In genomic region chr6:121260651-121261102, GRCh38 we compare ENCODE assay signal across 18 cellular contexts.
A peak's percentile ranks its signal among the peaks of the same experiment; 100 is the strongest.
DNase-seq lines count a peak whose midpoint lies in the region; ATAC-seq, FAIRE-seq and TF ChIP-seq lines count a peak whose summit lies in the region.
"Had no signal": no experiment of that assay in that cellular context is flagged by ENCODE, and none has a peak within 500 bp of the region (broad histone marks: within the 10 kb centered on the region; RNA-seq: fewer than 3 reads in every experiment).

No MANE protein-coding gene starts in this region.

- POLR2A ChIA-PET in SK-N-SH (lab: Yijun Ruan, JAX): no interaction called here

- no peak for TF ChIP-seq RAD21 in SK-N-SH (IDR thresholded peaks at IDR 0.05; ENCODE audit: low read length)

- H2AFZ ChIP-seq in SK-N-SH (ENCODE audit: low read depth): no peak overlapping the region

- TF ChIP-seq EP300 in upper lobe of left lung (IDR thresholded peaks at IDR 0.05): no peak
- no peak for TF ChIP-seq EP300 in SK-N-SH (IDR thresholded peaks at IDR 0.05; ENCODE audit: borderline replicate concordance in 1 of 2, low read depth in 1 of 2, low read length in 1 of 2)

- no peaks in the 10 kb centered on the region for H3K36me3 ChIP-seq in heart right ventricle
- peaks cover 0 to 2% (median 0%) of the 10 kb centered on the region in 4 donors for H3K36me3 ChIP-seq in upper lobe of left lung
- no peaks in the 10 kb centered on the region for H3K36me3 ChIP-seq in SK-N-SH (replicated peaks in 1 of 2; ENCODE audit: control insufficient read depth in 1 of 2, insufficient read depth in 2 of 2, low read length in 1 of 2)
- H3K36me3 ChIP-seq: tibial artery had no signal

- in situ Hi-C loops in astrocyte of the spinal cord (cut with HindIII; ENCODE audit: low sequenced_read_pairs): no loop called here

- TF ChIP-seq CTCF in astrocyte of the spinal cord (IDR thresholded peaks at IDR 0.05; ENCODE audit: low read depth, low read length) (no peak), heart right ventricle (IDR thresholded peaks at IDR 0.05) (no peak), upper lobe of left lung (IDR thresholded peaks at IDR 0.05) (no peak), SK-N-SH (IDR thresholded peaks at IDR 0.05) (no peak)

- H3K4me1 ChIP-seq in heart right ventricle (peaks cover 0 to 9% (median 0%) of the 10 kb centered on the region in 9 donors), upper lobe of left lung (no peaks in the 10 kb centered on the region), SK-N-SH (ENCODE audit: control insufficient read depth in 1 of 2, insufficient read depth in 2 of 2, low read depth in 1 of 2, low read length in 1 of 2) (no peaks in the 10 kb centered on the region)
- H3K4me1 ChIP-seq: body of pancreas, tibial artery had no signal

- H3K79me2 ChIP-seq in SK-N-SH (ENCODE audit: insufficient read depth): no peaks in the 10 kb centered on the region

- peak overlapping the region in 3 of 10 donors; percentile 1 to 63 (median 60) for H3K27ac ChIP-seq in heart right ventricle
- H3K27ac ChIP-seq in upper lobe of left lung: no peak overlapping the region
- no peak overlapping the region for H3K27ac ChIP-seq in SK-N-SH (ENCODE audit: low read depth in 2 of 2, low read length in 1 of 2)
- H3K27ac ChIP-seq: 22Rv1, body of pancreas, epithelial cell of prostate, skin epidermis, tibial artery had no signal

- H3K9me3 ChIP-seq in heart right ventricle: peaks cover 0 to 36% (median 12%) of the 10 kb centered on the region in 11 donors
- peaks cover 5 to 14% (median 10%) of the 10 kb centered on the region in 4 donors for H3K9me3 ChIP-seq in upper lobe of left lung
- H3K9me3 ChIP-seq in SK-N-SH: no peaks in the 10 kb centered on the region

- H3K27me3 ChIP-seq in heart right ventricle: no peaks in the 10 kb centered on the region
- no peaks in the 10 kb centered on the region for H3K27me3 ChIP-seq in upper lobe of left lung
- H3K27me3 ChIP-seq in SK-N-SH (ENCODE audit: insufficient read depth): no peaks in the 10 kb centered on the region
- H3K27me3 ChIP-seq: body of pancreas, tibial artery had no signal

- H4K20me1 ChIP-seq in SK-N-SH (ENCODE audit: insufficient read depth): no peaks in the 10 kb centered on the region

- H3K9me2 ChIP-seq in SK-N-SH: no peaks in the 10 kb centered on the region

- TF ChIP-seq POLR2A in upper lobe of left lung (IDR thresholded peaks at IDR 0.05): no peak
- no peak for TF ChIP-seq POLR2A in H54 (IDR thresholded peaks at IDR 0.05; ENCODE audit: low read depth, low read length)

- FAIRE-seq in H54 (lab: Jason Lieb, UNC): no peak
- FAIRE-seq: H1 had no signal

- H3K4me3 ChIP-seq in astrocyte of the spinal cord (ENCODE audit: low read depth, low read length): no peak overlapping the region
- no peak overlapping the region for H3K4me3 ChIP-seq in heart right ventricle
- H3K4me3 ChIP-seq in upper lobe of left lung: no peak overlapping the region
- H3K4me3 ChIP-seq in SK-N-SH (ENCODE audit: low read depth in 2 of 2, low read length in 1 of 2): no peak overlapping the region
- H3K4me3 ChIP-seq: body of pancreas, skin epidermis, tibial artery had no signal

- WGBS in heart right ventricle, 2 donors: 47 to 55% methylated on average over 9 of the region's 9 CpGs
- 100% methylated on average over 6 of the region's 9 CpGs; no CpG with 5 or more reads in 1 of the 2 donors for WGBS in upper lobe of left lung, 2 donors
- 80% methylated on average over 2 of the region's 9 CpGs for WGBS in SK-N-SH (ENCODE audit: low lambda C conversion rate)

- H3K4me2 ChIP-seq in SK-N-SH: no peak overlapping the region

- DNase-seq in NCI-H82 (lab: John Stamatoyannopoulos, UW): peak; percentile 32
- no peak for DNase-seq in NCI-H82 treated with DMSO at 0.1 percent for 48 hours (lab: John Stamatoyannopoulos, UW; ENCODE audit: unreplicated experiment)
- peak; percentile 56 for DNase-seq in astrocyte of the spinal cord (ENCODE audit: low read depth, low spot score)
- DNase-seq in heart right ventricle: peak; percentile 42 to 59
- DNase-seq in upper lobe of left lung: no peak
- DNase-seq in SK-N-SH: no peak
- no peak for DNase-seq in H54 (ENCODE audit: insufficient read length, low spot score)
- DNase-seq in NCI-H226: no peak
- DNase-seq: Calu3, immature natural killer cell, NCI-H1436 treated with DMSO at 0.1 percent for 48 hours, NCI-H69, tibial artery had no signal

- ATAC-seq in heart right ventricle: peak; percentile 69 to 98 (median 92)
- ATAC-seq in upper lobe of left lung (ENCODE audit: low FRiP score in 2 of 2): peak; percentile 40 to 72
- ATAC-seq: body of pancreas had no signal

- no peaks in the 10 kb centered on the region for H3F3A ChIP-seq in SK-N-SH (replicated peaks; ENCODE audit: insufficient read depth)

- CTCF ChIA-PET in SK-N-SH (lab: Yijun Ruan, JAX): interaction anchor here (1.4 kb wide), 1 partner anchor 44 kb away, joined by 3 read pairs; no protein-coding TSS in a partner anchor

- intact Hi-C loops in heart right ventricle (cut with DNase I): no loop called here

- H3K9ac ChIP-seq in SK-N-SH: no peak overlapping the region

TF ChIP-seq in SK-N-SH, 30 proteins besides CTCF, POLR2A, EP300 and RAD21:
- TF ChIP-seq NRF1 (IDR thresholded peaks at IDR 0.05; ENCODE audit: low read depth, low read length): no peak
- TF ChIP-seq TCF12 (IDR thresholded peaks at IDR 0.05): no peak
- TF ChIP-seq PBX3 (IDR thresholded peaks at IDR 0.05): no peak
- no peak for TF ChIP-seq RCOR1 (IDR thresholded peaks at IDR 0.05; ENCODE audit: low read length)
- TF ChIP-seq FOXJ3 (CRISPR knock-in tag; IDR thresholded peaks at IDR 0.05): no peak
- TF ChIP-seq YY1 (IDR thresholded peaks at IDR 0.05; ENCODE audit: low read depth): no peak
TF ChIP-seq in SK-N-SH: peak in this region for 0.

Comparison
In these comparisons a context has a peak if more than half of its experiments do, and no peak if none do; other contexts are left out.
1. DNase-seq: peak in NCI-H82 (single experiment), astrocyte of the spinal cord (single experiment) and heart right ventricle (2 of 2); none in NCI-H82 treated with DMSO at 0.1 percent for 48 hours (single experiment), upper lobe of left lung (0 of 2), SK-N-SH (single experiment), H54 (single experiment) and NCI-H226 (single experiment).